8 cellular contexts compared by ENCODE assay signal in the genomic region with DNA sequence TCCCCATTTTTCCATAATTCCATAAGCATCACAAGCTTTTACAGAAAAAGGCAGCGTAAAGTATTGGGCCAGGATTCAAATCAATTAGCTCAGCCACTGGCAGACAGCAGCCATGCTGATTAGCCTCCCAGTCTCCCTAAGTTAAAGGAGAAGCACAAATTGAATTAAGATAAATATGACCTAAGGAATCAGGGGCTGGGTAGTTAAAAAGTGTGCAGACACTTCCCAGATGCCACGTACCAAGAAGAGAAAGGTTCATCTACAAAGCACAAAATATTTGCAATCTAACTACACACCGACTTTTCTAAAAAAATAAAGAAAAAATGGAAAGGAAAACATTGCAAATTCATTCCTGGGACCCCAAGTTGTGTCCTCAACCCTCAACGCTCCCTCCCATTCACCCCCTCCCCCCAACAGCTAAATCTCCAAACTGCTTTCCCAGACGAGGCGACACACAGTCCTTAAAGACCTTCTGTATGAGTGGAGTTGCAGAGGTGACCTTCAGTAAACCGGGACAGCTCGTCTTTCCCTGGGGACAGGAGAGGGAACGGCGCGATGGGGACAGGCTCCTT. TPM values are rescaled to one million over a fixed set of nuclear protein-coding genes. Genes with fewer than 3 reads are reported as not detected.
A peak's percentile ranks its signal among the peaks of the same experiment; 100 is the strongest.
DNase-seq lines count a peak whose midpoint lies in the region; ATAC-seq and TF ChIP-seq lines count a peak whose summit lies in the region.

No MANE protein-coding gene starts in this region.

- POLR2A ChIA-PET in RWPE1 (lab: Yijun Ruan, JAX; ENCODE audit: low non-redundant PET): interaction anchor here (0.9 kb wide), 1 partner anchor 64 kb away, joined by 3 read pairs; the partner anchor contains the start of gene MOB1B

- peaks cover 15% of the 10 kb centered on the region for H3K79me2 ChIP-seq in parathyroid adenoma

- H3K9ac ChIP-seq in parathyroid adenoma: no peak overlapping the region

- no peaks in the 10 kb centered on the region for H3K36me3 ChIP-seq in parathyroid adenoma (ENCODE audit: control insufficient read depth, insufficient read depth, low read length)

- no peak for TF ChIP-seq CTCF in RWPE1 (conservative IDR thresholded peaks at IDR 0.05; ENCODE audit: low read depth)
- no peak for TF ChIP-seq CTCF in epithelial cell of proximal tubule (conservative IDR thresholded peaks at IDR 0.05; ENCODE audit: low read depth, low read length)
- no peak for TF ChIP-seq CTCF in parathyroid adenoma (IDR thresholded peaks at IDR 0.05)
- no peak for TF ChIP-seq CTCF in omental fat pad (IDR thresholded peaks at IDR 0.05)

- H3K4me3 ChIP-seq in epithelial cell of proximal tubule (ENCODE audit: low read depth, low read length): peak overlapping the region; percentile 99
- peak overlapping the region; percentile 77 for H3K4me3 ChIP-seq in parathyroid adenoma (ENCODE audit: low read depth, low read length)

- H2AFZ ChIP-seq in parathyroid adenoma: peak overlapping the region; percentile 77

- no peaks in the 10 kb centered on the region for H3K27me3 ChIP-seq in parathyroid adenoma (ENCODE audit: control insufficient read depth, insufficient read depth, low read length)

- ATAC-seq in HG03025 (IDR thresholded peaks at IDR 0.05; ENCODE audit: low FRiP score, unreplicated experiment): no peak
- ATAC-seq in omental fat pad (ENCODE audit: low FRiP score): no peak
- ATAC-seq in HG02759 (IDR thresholded peaks at IDR 0.05; ENCODE audit: unreplicated experiment): no peak

- H3K27ac ChIP-seq in RWPE1: peak overlapping the region; percentile 91
- H3K27ac ChIP-seq in parathyroid adenoma: peak overlapping the region; percentile 77

- CTCF ChIA-PET in RWPE1 (lab: Yijun Ruan, JAX): no interaction called here

- H3K4me2 ChIP-seq in parathyroid adenoma (ENCODE audit: low read length): peak overlapping the region; percentile 93

- H3K4me1 ChIP-seq in parathyroid adenoma: peaks cover 2% of the 10 kb centered on the region

- no peaks in the 10 kb centered on the region for H3K9me3 ChIP-seq in parathyroid adenoma (ENCODE audit: control insufficient read depth, low read length)

- DNase-seq in NCI-H2029 treated with DMSO at 0.1 percent for 48 hours (lab: John Stamatoyannopoulos, UW) (peak; percentile 13), NCI-H2029 (lab: John Stamatoyannopoulos, UW) (no peak), RWPE1 (ENCODE audit: low spot score) (no peak), epithelial cell of proximal tubule (ENCODE audit: low read depth) (no peak), omental fat pad (ENCODE audit: low spot score) (no peak)

RNA-seq across cellular contexts. Expression of gene GRSF1, which starts 1.2 kb away (rescaled TPM):
- total RNA-seq in epithelial cell of proximal tubule: 89.1 and 97.3 TPM in 2 replicates
- total RNA-seq in omental fat pad: 10 to 100 TPM; 49.0 to 61.2 (median 51.0) TPM
